ENCODE assay signal across 8 cellular contexts in genomic region chr2:159124441-159124911, GRCh38.
DNase-seq lines count a peak whose midpoint lies in the region; ATAC-seq lines count a peak whose summit lies in the region.

No MANE protein-coding gene starts in this region.

- no peaks in the 10 kb centered on the region for H3K36me3 Mint-ChIP-seq in activated naive CD4-positive, alpha-beta T cell treated with anti-CD3 and anti-CD28 coated beads, Interleukin-2, amount 50 U/mL, for 72 hours

- peak overlapping the region; percentile 76 to 82 for H3K27ac Mint-ChIP-seq in activated naive CD4-positive, alpha-beta T cell treated with anti-CD3 and anti-CD28 coated beads, Interleukin-2, amount 50 U/mL, for 72 hours

- no peaks in the 10 kb centered on the region for H3K9me3 Mint-ChIP-seq in activated naive CD4-positive, alpha-beta T cell treated with anti-CD3 and anti-CD28 coated beads, Interleukin-2, amount 50 U/mL, for 72 hours

- ATAC-seq in activated naive CD4-positive, alpha-beta T cell treated with anti-CD3 and anti-CD28 coated beads, Interleukin-2, amount 50 U/mL, for 72 hours, result peak; percentile 65 to 79
- ATAC-seq in stimulated activated naive CD8-positive, alpha-beta T cell treated with anti-CD3 and anti-CD28 coated beads, Interleukin-15, Interleukin-2, amounts not matched to agents 100 U/mL and 50 U/mL, for 24 hours, result no peak
- ATAC-seq in GM21526 (IDR thresholded peaks at IDR 0.05; ENCODE audit: low FRiP score, unreplicated experiment) (no peak), GM21619 (IDR thresholded peaks at IDR 0.05; ENCODE audit: unreplicated experiment) (no peak), HG02973 (IDR thresholded peaks at IDR 0.05; ENCODE audit: unreplicated experiment) (no peak)

- DNase-seq in CD1c-positive myeloid dendritic cell (ENCODE audit: extremely low spot score), result peak; percentile 59
- peak; percentile 67 for DNase-seq in LoVo (ENCODE audit: low spot score)
- peak in 1 of 2 donors; percentile 6 for DNase-seq in activated naive CD4-positive, alpha-beta T cell treated with anti-CD3 and anti-CD28 coated beads, Interleukin-2, amount 50 U/mL, for 72 hours (ENCODE audit: low spot score in 2 of 2)
- peak; percentile 41 for DNase-seq in iPS-NIHi7 (ENCODE audit: extremely low spot score)
- peak; percentile 33 for DNase-seq in stimulated activated naive CD8-positive, alpha-beta T cell treated with anti-CD3 and anti-CD28 coated beads, Interleukin-15, Interleukin-2, amounts not matched to agents 100 U/mL and 50 U/mL, for 24 hours

Comparison
In these comparisons a context has a peak if more than half of its experiments do, and no peak if none do; other contexts are left out.
1. ATAC-seq: peak in activated naive CD4-positive, alpha-beta T cell treated with anti-CD3 and anti-CD28 coated beads, Interleukin-2, amount 50 U/mL, for 72 hours (2 of 2); none in stimulated activated naive CD8-positive, alpha-beta T cell treated with anti-CD3 and anti-CD28 coated beads, Interleukin-15, Interleukin-2, amounts not matched to agents 100 U/mL and 50 U/mL, for 24 hours (single experiment), GM21526 (single experiment), GM21619 (single experiment) and HG02973 (single experiment).